8 cellular contexts compared by ENCODE assay signal in genomic region chr17:66677201-66677981, GRCh38.
DNase-seq lines count a peak whose midpoint lies in the region; ATAC-seq and TF ChIP-seq lines count a peak whose summit lies in the region.

No MANE protein-coding gene starts in this region.

- DNase-seq in AG08395 (ENCODE audit: low spot score), result peak; percentile 74
- peak; percentile 94 for DNase-seq in HCEC 1CT
- DNase-seq in astrocyte of the spinal cord (ENCODE audit: low read depth, low spot score), result peak; percentile 58
- peak; percentile 70 for DNase-seq in kidney tubule cell (ENCODE audit: low spot score)

- H3K4me3 ChIP-seq in astrocyte of the spinal cord (ENCODE audit: low read depth, low read length), result no peak overlapping the region

- ATAC-seq in HG02588 (IDR thresholded peaks at IDR 0.05; ENCODE audit: unreplicated experiment) (no peak), GM18517 (IDR thresholded peaks at IDR 0.05; ENCODE audit: unreplicated experiment) (no peak), GM19395 (IDR thresholded peaks at IDR 0.05; ENCODE audit: unreplicated experiment) (no peak), GM21737 (IDR thresholded peaks at IDR 0.05; ENCODE audit: unreplicated experiment) (no peak)

- in situ Hi-C loops in astrocyte of the spinal cord (cut with HindIII; ENCODE audit: low sequenced_read_pairs), result no loop called here

- TF ChIP-seq CTCF in astrocyte of the spinal cord (IDR thresholded peaks at IDR 0.05; ENCODE audit: low read depth, low read length), result no peak
